In the genomic region with DNA sequence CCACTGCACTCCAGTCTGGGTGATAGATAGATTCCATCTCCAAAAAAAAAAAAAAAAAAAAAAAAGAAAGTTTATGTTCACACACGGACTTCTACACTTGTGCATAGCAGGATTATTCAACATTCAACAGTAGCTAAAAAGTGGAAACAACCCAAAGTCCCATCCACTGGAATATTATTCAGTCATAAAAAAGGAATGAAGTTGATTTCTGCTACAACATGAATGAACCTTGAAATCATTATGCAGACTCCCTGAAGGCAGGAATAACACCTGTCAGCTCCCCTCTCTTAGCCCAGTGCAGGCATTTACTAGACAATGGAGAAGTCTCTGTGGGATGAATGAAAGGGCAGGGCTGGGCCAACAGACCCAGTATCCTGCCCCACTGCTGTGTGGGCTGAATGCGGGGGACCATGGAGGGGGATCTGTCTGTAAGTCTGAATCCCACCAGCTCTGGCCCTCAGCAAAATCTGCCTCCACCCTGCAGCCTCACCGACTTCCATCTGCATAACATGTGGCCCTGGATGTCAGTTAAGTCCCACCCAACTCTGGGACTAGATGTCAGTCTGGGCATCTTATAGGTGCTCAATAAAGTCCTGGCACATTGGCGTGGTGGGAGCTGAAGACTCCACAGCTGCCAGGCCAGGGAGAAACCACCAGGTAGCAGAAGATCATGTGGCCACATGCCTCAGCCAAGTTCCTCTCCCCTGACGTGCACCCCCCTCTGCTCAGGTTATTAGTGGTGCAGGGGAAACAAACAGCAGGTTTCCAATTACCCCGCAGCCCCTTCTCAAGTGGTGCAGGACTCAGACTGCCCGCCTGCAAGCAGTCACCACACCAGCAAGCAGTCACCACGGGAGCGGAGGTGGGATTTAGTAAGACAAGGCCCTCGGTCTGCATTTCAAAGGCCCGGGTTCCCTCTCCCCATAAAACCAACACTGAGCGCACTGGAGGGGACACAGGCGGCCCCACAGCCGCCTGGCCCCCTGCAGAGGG, we compare ENCODE assay signal across 8 cellular contexts. TPM values are rescaled to one million over a fixed set of nuclear protein-coding genes. Genes with fewer than 3 reads are reported as not detected.
A peak's percentile ranks its signal among the peaks of the same experiment; 100 is the strongest.
DNase-seq lines count a peak whose midpoint lies in the region; ATAC-seq and TF ChIP-seq lines count a peak whose summit lies in the region.

No MANE protein-coding gene starts in this region.

- peaks cover 9% of the 10 kb centered on the region for H3K36me3 Mint-ChIP-seq in IgD-negative memory B cell

- peak overlapping the region; percentile 34 to 95 (median 86) for H3K4me3 Mint-ChIP-seq in IgD-negative memory B cell

- H3K27me3 Mint-ChIP-seq in IgD-negative memory B cell, result no peaks in the 10 kb centered on the region

- peaks cover 11% of the 10 kb centered on the region for H3K79me2 ChIP-seq in hepatocyte

- H3K9me3 Mint-ChIP-seq in IgD-negative memory B cell, result no peaks in the 10 kb centered on the region

- H3K27ac ChIP-seq in SK-N-MC (peak overlapping the region; percentile 27), hepatocyte (peak overlapping the region; percentile 100), skin epidermis (peak overlapping the region in 20 of 21 experiments; percentile 91 to 100 (median 98))

- H3K36me3 ChIP-seq in SK-N-MC (ENCODE audit: insufficient read depth, low read length) (no peaks in the 10 kb centered on the region), hepatocyte (replicated peaks; ENCODE audit: insufficient read depth, low read depth) (no peaks in the 10 kb centered on the region)

- H3K9me2 ChIP-seq in hepatocyte (replicated peaks; ENCODE audit: insufficient read depth), result no peaks in the 10 kb centered on the region

- peak overlapping the region; percentile 77 for H3K4me2 ChIP-seq in hepatocyte

- no peaks in the 10 kb centered on the region for H3K27me3 ChIP-seq in hepatocyte

- H3K9me3 ChIP-seq in SK-N-MC (ENCODE audit: low read depth, low read length) (no peaks in the 10 kb centered on the region), hepatocyte (ENCODE audit: low read depth) (no peaks in the 10 kb centered on the region)

- no peak for ATAC-seq in HG02588 (IDR thresholded peaks at IDR 0.05; ENCODE audit: unreplicated experiment)
- no peak for ATAC-seq in GM21723 (IDR thresholded peaks at IDR 0.05; ENCODE audit: unreplicated experiment)
- no peak for ATAC-seq in HG02610 (IDR thresholded peaks at IDR 0.05; ENCODE audit: unreplicated experiment)

- peak overlapping the region; percentile 79 to 100 (median 95) for H3K27ac Mint-ChIP-seq in IgD-negative memory B cell

- DNase-seq in SK-N-MC (ENCODE audit: low read depth, low spot score) (no peak), hepatocyte (ENCODE audit: low spot score) (peak; percentile 62)
- DNase-seq in activated CD8-positive, alpha-beta memory T cell treated with anti-CD3 and anti-CD28 coated beads for 24 hours, result no peak

- H3K4me1 Mint-ChIP-seq in IgD-negative memory B cell, result peaks cover 32 to 48% (median 35%) of the 10 kb centered on the region in 3 donors

- WGBS in hepatocyte (ENCODE audit: low lambda C conversion rate, missing lambda C conversion rate), result 36% methylated on average over 14 of the region's 14 CpGs

- H2AFZ ChIP-seq in hepatocyte, result no peak overlapping the region

- H3K4me3 ChIP-seq in SK-N-MC (no peak overlapping the region), hepatocyte (no peak overlapping the region), skin epidermis (no peak overlapping the region)

- peak overlapping the region; percentile 42 for H3K9ac ChIP-seq in SK-N-MC (ENCODE audit: insufficient read length)

- TF ChIP-seq CTCF in hepatocyte (IDR thresholded peaks at IDR 0.05; ENCODE audit: poor library complexity), result no peak

- H3K4me1 ChIP-seq in hepatocyte (ENCODE audit: insufficient read depth), result peaks cover 38% of the 10 kb centered on the region

- no peaks in the 10 kb centered on the region for H4K20me1 ChIP-seq in hepatocyte (ENCODE audit: insufficient read depth, poor library complexity, severe bottlenecking)

RNA-seq across cellular contexts. Expression of gene ZFP36L2, which starts 8.9 kb away (rescaled TPM):
- polyA plus RNA-seq in IgD-negative memory B cell (249 TPM), hepatocyte (266 and 285 TPM in 2 replicates)
- 77.6 and 85.1 TPM in 2 replicates for total RNA-seq in hepatocyte

Comparison
In these comparisons a context has a peak if more than half of its experiments do, and no peak if none do; other contexts are left out.
1. H3K27ac ChIP-seq: peak in every context shown above with its lines; median percentile 100 in hepatocyte; 98 in skin epidermis; 27 in SK-N-MC.